Comparison of ENCODE assay signal across 4 cellular contexts in the genomic region with DNA sequence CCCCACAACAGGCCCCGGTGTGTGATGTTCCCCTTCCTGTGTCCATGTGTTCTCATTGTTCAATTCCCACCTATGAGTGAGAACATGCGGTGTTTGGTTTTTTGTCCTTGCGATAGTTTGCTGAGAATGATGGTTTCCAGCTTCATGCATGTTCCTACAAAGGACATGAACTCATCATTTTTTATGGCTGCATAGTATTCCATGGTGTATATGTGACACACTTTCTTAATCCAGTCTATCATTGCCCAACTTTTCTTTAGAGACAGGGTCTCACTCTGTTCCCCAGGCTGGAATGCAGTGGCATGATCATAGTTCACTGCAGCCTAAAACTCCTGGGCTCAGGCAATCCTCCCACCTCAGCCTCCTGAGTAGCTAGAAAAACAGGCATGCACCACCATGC. TPM values are rescaled to one million over a fixed set of nuclear protein-coding genes. Genes with fewer than 3 reads are reported as not detected.
"Had no signal": no experiment of that assay in that cellular context is flagged by ENCODE, and none has a peak within 500 bp of the region (broad histone marks: within the 10 kb centered on the region; RNA-seq: fewer than 3 reads in every experiment).

No MANE protein-coding gene starts in this region.

RNA-seq across cellular contexts. Expression of gene MRLN, which starts 32.2 kb away (rescaled TPM):
- total RNA-seq: LHCN-M2, M059J, MCF 10A, NCI-H460 had no signal
